ENCODE assay signal across 8 cellular contexts in genomic region chr15:55254916-55255679, GRCh38. TPM values are rescaled to one million over a fixed set of nuclear protein-coding genes. Genes with fewer than 3 reads are reported as not detected.
DNase-seq lines count a peak whose midpoint lies in the region; ATAC-seq and TF ChIP-seq lines count a peak whose summit lies in the region.

No MANE protein-coding gene starts in this region.

- H3K27me3 ChIP-seq in uterus = no peaks in the 10 kb centered on the region

- peak overlapping the region; percentile 92 for H3K4me3 Mint-ChIP-seq in T-helper 17 cell
- H3K4me3 Mint-ChIP-seq in naive B cell = peak overlapping the region; percentile 78 to 93 (median 84)

- ATAC-seq in GM18868 (IDR thresholded peaks at IDR 0.05; ENCODE audit: unreplicated experiment) = peak; percentile 65
- ATAC-seq in HG02678 (IDR thresholded peaks at IDR 0.05; ENCODE audit: unreplicated experiment) = peak; percentile 44
- ATAC-seq in T-helper 17 cell = peak; percentile 37
- ATAC-seq in naive B cell (ENCODE audit: low read depth in 2 of 2) = peak; percentile 76 to 81

- no peaks in the 10 kb centered on the region for H3K36me3 ChIP-seq in uterus

- H3K9me3 ChIP-seq in T-helper 17 cell (ENCODE audit: control insufficient read depth, low read length, poor library complexity, severe bottlenecking) (no peaks in the 10 kb centered on the region), uterus (no peaks in the 10 kb centered on the region)

- no peaks in the 10 kb centered on the region for H3K9me3 Mint-ChIP-seq in naive B cell

- no peaks in the 10 kb centered on the region for H3K27me3 Mint-ChIP-seq in T-helper 17 cell
- H3K27me3 Mint-ChIP-seq in naive B cell = no peaks in the 10 kb centered on the region

- H3K4me1 ChIP-seq in uterus = no peaks in the 10 kb centered on the region

- no peak overlapping the region for H3K4me3 ChIP-seq in uterus

- peak overlapping the region; percentile 94 for H3K27ac Mint-ChIP-seq in T-helper 17 cell
- peak overlapping the region; percentile 85 to 98 (median 94) for H3K27ac Mint-ChIP-seq in naive B cell

- intact Hi-C loops in uterus (cut with DNase I; ENCODE audit: low total_unique reads) = no loop called here

- DNase-seq in T-helper 17 cell (no peak), naive B cell (peak; percentile 26), mucosa of gallbladder (ENCODE audit: low spot score) (no peak), NCI-H2227 (lab: John Stamatoyannopoulos, UW; ENCODE audit: unreplicated experiment) (no peak), uterus (no peak)
- no peak for DNase-seq in stimulated activated CD8-positive, alpha-beta memory T cell treated with anti-CD3 and anti-CD28 coated beads, Interleukin-4, amount 100 ng/mL, for 48 hours

- TF ChIP-seq POLR2A in uterus (IDR thresholded peaks at IDR 0.05) = no peak

- H3K4me1 Mint-ChIP-seq in T-helper 17 cell = peaks cover 62% of the 10 kb centered on the region
- peaks cover 50 to 65% (median 60%) of the 10 kb centered on the region in 3 donors for H3K4me1 Mint-ChIP-seq in naive B cell

- H3K27ac ChIP-seq in uterus = no peak overlapping the region

- peaks cover 5% of the 10 kb centered on the region for H3K36me3 Mint-ChIP-seq in T-helper 17 cell (ENCODE audit: low read depth)
- no peaks in the 10 kb centered on the region for H3K36me3 Mint-ChIP-seq in naive B cell

- no peak for TF ChIP-seq CTCF in uterus (IDR thresholded peaks at IDR 0.05)

RNA-seq across cellular contexts. Expression of gene RAB27A, which starts 34.5 kb away (rescaled TPM):
- total RNA-seq in T-helper 17 cell (10 to 100 TPM; 27.1 to 31.4 TPM), mucosa of gallbladder (12.8 TPM), uterus (10 to 100 TPM in 3 of 4 donors, 1 to 10 TPM in 1; 6.4 to 32.9 (median 16.5) TPM)
- polyA plus RNA-seq in naive B cell (ENCODE audit: low read depth in 6 of 6) = 10 to 100 TPM; 23.5 to 32.7 (median 29.7) TPM

RNA-seq across cellular contexts. Expression of gene RSL24D1, which starts 58.4 kb away (rescaled TPM):
- total RNA-seq in T-helper 17 cell = 100 to 1,000 TPM; 120 TPM
- 100 to 1,000 TPM in 4 of 6 donors, 10 to 100 TPM in 2; 82.3 to 114 (median 105) TPM for polyA plus RNA-seq in naive B cell (ENCODE audit: low read depth in 6 of 6)
- total RNA-seq in mucosa of gallbladder = 50.1 TPM
- 100 to 1,000 TPM; 116 to 162 (median 120) TPM for total RNA-seq in uterus
